Comparison of ENCODE assay signal across 8 cellular contexts in genomic region chr3:185575108-185575869, GRCh38. TPM values are rescaled to one million over a fixed set of nuclear protein-coding genes. Genes with fewer than 3 reads are reported as not detected.
DNase-seq lines count a peak whose midpoint lies in the region; ATAC-seq and TF ChIP-seq lines count a peak whose summit lies in the region.
"Not testable (repeated sequence)": the region's sequence is repeated elsewhere in the genome, so short reads cannot be mapped to it uniquely, and the experiment has no call there.

No MANE protein-coding gene starts in this region.

- H3K4me3 Mint-ChIP-seq in stimulated activated naive B cell treated with anti-CD40 and anti-IgM and Interleukin-4, amounts not matched to agents 10 μg/mL and 1 μg/mL and 100 μg/mL, for 72 hours: not testable (repeated sequence)

- peak; percentile 9 for DNase-seq in DMS153 (lab: John Stamatoyannopoulos, UW)
- DNase-seq in NCI-H82 treated with DMSO at 0.1 percent for 48 hours (lab: John Stamatoyannopoulos, UW; ENCODE audit: unreplicated experiment): peak; percentile 82
- DNase-seq in activated CD4-positive, alpha-beta T cell treated with anti-CD3 and anti-CD28 coated beads for 48 hours: peak; percentile 45
- peak; percentile 27 to 56 for DNase-seq in dermis microvascular lymphatic vessel endothelial cell (ENCODE audit: low read depth in 2 of 2)
- DNase-seq in left lobe of liver (ENCODE audit: low spot score): not testable (repeated sequence)
- peak; percentile 31 for DNase-seq in stimulated activated naive B cell treated with anti-CD40 and anti-IgM and Interleukin-4, amounts not matched to agents 10 μg/mL and 1 μg/mL and 100 μg/mL, for 72 hours

- TF ChIP-seq CTCF in LNCAP (IDR thresholded peaks at IDR 0.05): peak; percentile 66

- not testable (repeated sequence) for H3K27me3 Mint-ChIP-seq in stimulated activated naive B cell treated with anti-CD40 and anti-IgM and Interleukin-4, amounts not matched to agents 10 μg/mL and 1 μg/mL and 100 μg/mL, for 72 hours

- ATAC-seq in GM21619 (IDR thresholded peaks at IDR 0.05; ENCODE audit: unreplicated experiment) (peak; percentile 70), left lobe of liver (peak; percentile 88)
- ATAC-seq in stimulated activated naive B cell treated with anti-CD40 and anti-IgM and Interleukin-4, amounts not matched to agents 10 μg/mL and 1 μg/mL and 100 μg/mL, for 72 hours (replicated peaks): peak; percentile 86 to 87

- peaks cover 8 to 14% of the 10 kb centered on the region in 2 donors for H3K9me3 Mint-ChIP-seq in stimulated activated naive B cell treated with anti-CD40 and anti-IgM and Interleukin-4, amounts not matched to agents 10 μg/mL and 1 μg/mL and 100 μg/mL, for 72 hours

- H3K27ac Mint-ChIP-seq in stimulated activated naive B cell treated with anti-CD40 and anti-IgM and Interleukin-4, amounts not matched to agents 10 μg/mL and 1 μg/mL and 100 μg/mL, for 72 hours: not testable (repeated sequence)

- not testable (repeated sequence) for H3K4me1 Mint-ChIP-seq in stimulated activated naive B cell treated with anti-CD40 and anti-IgM and Interleukin-4, amounts not matched to agents 10 μg/mL and 1 μg/mL and 100 μg/mL, for 72 hours

- not testable (repeated sequence) for H3K36me3 Mint-ChIP-seq in stimulated activated naive B cell treated with anti-CD40 and anti-IgM and Interleukin-4, amounts not matched to agents 10 μg/mL and 1 μg/mL and 100 μg/mL, for 72 hours

RNA-seq across cellular contexts. Expression of gene SENP2, which starts 10.8 kb away (rescaled TPM):
- total RNA-seq in dermis microvascular lymphatic vessel endothelial cell (14.0 and 18.6 TPM in 2 replicates), left lobe of liver (19.6 TPM)

RNA-seq across cellular contexts. Expression of gene LIPH, which starts 22.9 kb away (rescaled TPM):
- total RNA-seq in dermis microvascular lymphatic vessel endothelial cell (0.13 TPM in 1 of 2 replicates, not detected in the other), left lobe of liver (0.58 TPM)
